In genomic region chr7:134605978-134606923, GRCh38 we compare ENCODE assay signal across 8 cellular contexts. TPM values are rescaled to one million over a fixed set of nuclear protein-coding genes. Genes with fewer than 3 reads are reported as not detected.
A peak's percentile ranks its signal among the peaks of the same experiment; 100 is the strongest.
DNase-seq lines count a peak whose midpoint lies in the region; ATAC-seq, FAIRE-seq and TF ChIP-seq lines count a peak whose summit lies in the region.

No MANE protein-coding gene starts in this region.

- no peaks in the 10 kb centered on the region for H3K4me1 ChIP-seq in KMS-11 (ENCODE audit: low read depth, poor library complexity, severe bottlenecking)

- no peaks in the 10 kb centered on the region for H3K9me3 Mint-ChIP-seq in activated naive CD4-positive, alpha-beta T cell treated with anti-CD3 and anti-CD28 coated beads, Interleukin-2, amount 50 U/mL, for 24 hours

- DNase-seq in CMK (ENCODE audit: low read depth) (peak; percentile 18), GM20000 (ENCODE audit: low spot score) (peak; percentile 61), SK-N-MC (ENCODE audit: low read depth, low spot score) (peak; percentile 24), Right ventricle myocardium superior (peak; percentile 69), posterior vena cava (ENCODE audit: low spot score) (peak; percentile 85), urothelium cell line (ENCODE audit: low spot score) (peak; percentile 41)

- H3K4me1 Mint-ChIP-seq in activated naive CD4-positive, alpha-beta T cell treated with anti-CD3 and anti-CD28 coated beads, Interleukin-2, amount 50 U/mL, for 24 hours = peaks cover 4% of the 10 kb centered on the region

- no peaks in the 10 kb centered on the region for H3K27me3 ChIP-seq in KMS-11 (ENCODE audit: insufficient read depth, low read depth)

- TF ChIP-seq CTCF in GM20000 (IDR thresholded peaks at IDR 0.05; ENCODE audit: extremely low read depth, missing control alignments) (peak; percentile 72), KMS-11 (conservative IDR thresholded peaks at IDR 0.05; ENCODE audit: low read depth, low read length) (peak; percentile 100)

- peak; percentile 95 for ATAC-seq in Right ventricle myocardium superior (ENCODE audit: poor library complexity)

- peak overlapping the region; percentile 11; the same call in 1 of the 2 replicates for H2AFZ ChIP-seq in KMS-11 (ENCODE audit: low read depth)

- H4K20me1 ChIP-seq in KMS-11 (ENCODE audit: insufficient read depth) = no peaks in the 10 kb centered on the region

- H3K4me3 ChIP-seq in KMS-11 (IDR thresholded peaks at IDR 0.05; ENCODE audit: insufficient read depth, low read depth, low read length) (no peak overlapping the region), SK-N-MC (no peak overlapping the region)

- peak overlapping the region; percentile 63 for H3K4me3 Mint-ChIP-seq in activated naive CD4-positive, alpha-beta T cell treated with anti-CD3 and anti-CD28 coated beads, Interleukin-2, amount 50 U/mL, for 24 hours

- FAIRE-seq in urothelium cell line (lab: Jason Lieb, UNC) = no peak

- H3K27ac Mint-ChIP-seq in activated naive CD4-positive, alpha-beta T cell treated with anti-CD3 and anti-CD28 coated beads, Interleukin-2, amount 50 U/mL, for 24 hours = no peak overlapping the region

- intact Hi-C loops in Right ventricle myocardium superior (cut with DNase I) = loop anchor here (2.0 to 10.0 kb wide), 2 partner anchors 61 to 91 kb away; partner anchors contain the start of gene AKR1B15
- intact Hi-C loops in posterior vena cava (cut with DNase I) = loop anchor here (5.0 to 10.0 kb wide), 2 partner anchors 91 to 174 kb away; no protein-coding TSS in a partner anchor

- no peak overlapping the region for H3K9ac ChIP-seq in KMS-11
- no peak overlapping the region for H3K9ac ChIP-seq in SK-N-MC (ENCODE audit: insufficient read length)

- no peak overlapping the region for H3K27ac ChIP-seq in KMS-11
- no peak overlapping the region for H3K27ac ChIP-seq in SK-N-MC

- peak overlapping the region; percentile 1; the same call in 1 of the 2 replicates for H3K4me2 ChIP-seq in KMS-11

- no peaks in the 10 kb centered on the region for H3K79me2 ChIP-seq in KMS-11 (ENCODE audit: insufficient read depth, low read depth)

- H3K27me3 Mint-ChIP-seq in activated naive CD4-positive, alpha-beta T cell treated with anti-CD3 and anti-CD28 coated beads, Interleukin-2, amount 50 U/mL, for 24 hours = peaks cover 13% of the 10 kb centered on the region

- no peaks in the 10 kb centered on the region for H3K36me3 ChIP-seq in KMS-11 (ENCODE audit: insufficient read depth)
- H3K36me3 ChIP-seq in SK-N-MC (ENCODE audit: insufficient read depth, low read length) = no peaks in the 10 kb centered on the region

- H3K9me3 ChIP-seq in SK-N-MC (ENCODE audit: low read depth, low read length) = no peaks in the 10 kb centered on the region

- H3K36me3 Mint-ChIP-seq in activated naive CD4-positive, alpha-beta T cell treated with anti-CD3 and anti-CD28 coated beads, Interleukin-2, amount 50 U/mL, for 24 hours = no peaks in the 10 kb centered on the region

RNA-seq across cellular contexts. Expression of gene BPGM, which starts 40.4 kb away (rescaled TPM):
- total RNA-seq in Right ventricle myocardium superior = 12.3 TPM
- total RNA-seq in posterior vena cava = 10 to 100 TPM; 16.1 to 17.5 TPM

RNA-seq across cellular contexts. Expression of gene AKR1B15, which starts 57.3 kb away (rescaled TPM):
- not detected for total RNA-seq in Right ventricle myocardium superior
- under 1 TPM in 1 of 2 donors, not detected in 1; 0.29 TPM for total RNA-seq in posterior vena cava

Comparison
In these comparisons a context has a peak if more than half of its experiments do, and no peak if none do; other contexts are left out.
1. DNase-seq: peak in every context shown above with its lines; median percentile 85 in posterior vena cava; 69 in Right ventricle myocardium superior; 61 in GM20000; 41 in urothelium cell line; 24 in SK-N-MC; 18 in CMK.